In the genomic region with DNA sequence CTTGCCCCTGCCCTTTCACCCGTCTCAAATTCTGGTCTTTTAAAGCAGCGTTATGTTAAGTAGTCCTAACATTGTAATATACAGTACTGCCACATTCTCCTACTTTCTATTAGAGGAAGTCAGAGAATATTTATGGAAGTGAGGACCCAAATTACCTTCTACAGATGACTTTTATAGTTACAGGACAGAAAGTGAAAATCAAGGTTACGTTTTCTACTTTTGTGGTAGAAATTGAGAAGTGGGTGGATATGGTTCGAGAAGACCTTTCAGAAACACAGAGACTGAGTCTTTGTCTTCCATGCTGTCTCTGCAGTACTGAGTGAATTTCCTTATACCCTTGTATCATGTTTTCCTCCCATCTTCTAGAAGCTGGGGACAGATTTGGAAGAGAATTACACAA, we compare ENCODE assay signal across 10 cellular contexts. TPM values are rescaled to one million over a fixed set of nuclear protein-coding genes. Genes with fewer than 3 reads are reported as not detected.
DNase-seq lines count a peak whose midpoint lies in the region; ATAC-seq lines count a peak whose summit lies in the region.
"Had no signal": no experiment of that assay in that cellular context is flagged by ENCODE, and none has a peak within 500 bp of the region (broad histone marks: within the 10 kb centered on the region; RNA-seq: fewer than 3 reads in every experiment).

No MANE protein-coding gene starts in this region.

- peaks cover 42% of the 10 kb centered on the region for H3K4me1 Mint-ChIP-seq in activated T-cell treated with anti-CD3 and anti-CD28 coated beads, Interleukin-2, amount 50 U/mL, for 72 hours (ENCODE audit: low read depth)
- H3K4me1 Mint-ChIP-seq in stimulated activated naive B cell treated with anti-CD40 and anti-IgM and Interleukin-4, amounts not matched to agents 10 μg/mL and 1 μg/mL and 100 μg/mL, for 72 hours, result peaks cover 18 to 41% of the 10 kb centered on the region in 2 donors

- ATAC-seq in activated T-cell treated with anti-CD3 and anti-CD28 coated beads, Interleukin-2, amount 50 U/mL, for 72 hours (replicated peaks in 1 of 2), result peak; percentile 34 to 51
- peak; percentile 95 for ATAC-seq in GM21529 (IDR thresholded peaks at IDR 0.05; ENCODE audit: unreplicated experiment)
- ATAC-seq in HG03175 (IDR thresholded peaks at IDR 0.05; ENCODE audit: unreplicated experiment), result peak; percentile 84
- peak; percentile 85 to 86 for ATAC-seq in stimulated activated naive B cell treated with anti-CD40 and anti-IgM and Interleukin-4, amounts not matched to agents 10 μg/mL and 1 μg/mL and 100 μg/mL, for 72 hours (replicated peaks)

- H3K4me3 Mint-ChIP-seq in activated T-cell treated with anti-CD3 and anti-CD28 coated beads, Interleukin-2, amount 50 U/mL, for 72 hours, result peak overlapping the region; percentile 1 to 67
- H3K4me3 Mint-ChIP-seq in stimulated activated naive B cell treated with anti-CD40 and anti-IgM and Interleukin-4, amounts not matched to agents 10 μg/mL and 1 μg/mL and 100 μg/mL, for 72 hours, result peak overlapping the region; percentile 64 to 68
- H3K4me3 Mint-ChIP-seq: activated CD4-positive, alpha-beta T cell treated with anti-CD3 and anti-CD28 coated beads, Interleukin-2, amount 10 ng/mL, durations not matched to agents 7 days and 5 days had no signal

- no peaks in the 10 kb centered on the region for H3K9me3 Mint-ChIP-seq in activated T-cell treated with anti-CD3 and anti-CD28 coated beads, Interleukin-2, amount 50 U/mL, for 72 hours
- H3K9me3 Mint-ChIP-seq in stimulated activated naive B cell treated with anti-CD40 and anti-IgM and Interleukin-4, amounts not matched to agents 10 μg/mL and 1 μg/mL and 100 μg/mL, for 72 hours, result peaks cover 2 to 4% of the 10 kb centered on the region in 2 donors
- H3K9me3 Mint-ChIP-seq: activated CD4-positive, alpha-beta T cell treated with anti-CD3 and anti-CD28 coated beads, Interleukin-2, amount 10 ng/mL, durations not matched to agents 7 days and 5 days had no signal

- H3K27ac Mint-ChIP-seq in activated T-cell treated with anti-CD3 and anti-CD28 coated beads, Interleukin-2, amount 50 U/mL, for 72 hours, result no peak overlapping the region
- peak overlapping the region; percentile 26 for H3K27ac Mint-ChIP-seq in stimulated activated naive B cell treated with anti-CD40 and anti-IgM and Interleukin-4, amounts not matched to agents 10 μg/mL and 1 μg/mL and 100 μg/mL, for 72 hours
- H3K27ac Mint-ChIP-seq: activated CD4-positive, alpha-beta T cell treated with anti-CD3 and anti-CD28 coated beads, Interleukin-2, amount 10 ng/mL, durations not matched to agents 7 days and 5 days had no signal

- DNase-seq in activated T-cell treated with anti-CD3 and anti-CD28 coated beads, Interleukin-2, amount 50 U/mL, for 72 hours, result no peak
- DNase-seq in activated T-cell treated with anti-CD3 and anti-CD28 coated beads for 4 hours (no peak), NCI-H774 (lab: John Stamatoyannopoulos, UW) (no peak), NCI-H187 (lab: John Stamatoyannopoulos, UW) (no peak)
- no peak for DNase-seq in stimulated activated naive B cell treated with anti-CD40 and anti-IgM and Interleukin-4, amounts not matched to agents 10 μg/mL and 1 μg/mL and 100 μg/mL, for 72 hours
- DNase-seq in stimulated activated CD8-positive, alpha-beta memory T cell treated with anti-CD3 and anti-CD28 coated beads, Interleukin-4, amount 100 ng/mL, for 48 hours, result no peak
- DNase-seq: activated CD4-positive, alpha-beta T cell treated with anti-CD3 and anti-CD28 coated beads, Interleukin-2, amount 10 ng/mL, durations not matched to agents 7 days and 5 days; NCI-H1694 had no signal

- peaks cover 6 to 24% of the 10 kb centered on the region in 2 donors for H3K36me3 Mint-ChIP-seq in activated T-cell treated with anti-CD3 and anti-CD28 coated beads, Interleukin-2, amount 50 U/mL, for 72 hours (ENCODE audit: insufficient read depth in 2 of 2)
- H3K36me3 Mint-ChIP-seq in stimulated activated naive B cell treated with anti-CD40 and anti-IgM and Interleukin-4, amounts not matched to agents 10 μg/mL and 1 μg/mL and 100 μg/mL, for 72 hours, result peaks cover 32 to 51% of the 10 kb centered on the region in 2 donors

- no peaks in the 10 kb centered on the region for H3K27me3 Mint-ChIP-seq in activated T-cell treated with anti-CD3 and anti-CD28 coated beads, Interleukin-2, amount 50 U/mL, for 72 hours (ENCODE audit: low read depth)
- no peaks in the 10 kb centered on the region for H3K27me3 Mint-ChIP-seq in stimulated activated naive B cell treated with anti-CD40 and anti-IgM and Interleukin-4, amounts not matched to agents 10 μg/mL and 1 μg/mL and 100 μg/mL, for 72 hours
- H3K27me3 Mint-ChIP-seq: activated CD4-positive, alpha-beta T cell treated with anti-CD3 and anti-CD28 coated beads, Interleukin-2, amount 10 ng/mL, durations not matched to agents 7 days and 5 days had no signal

RNA-seq across cellular contexts. Expression of gene SC5D, which starts 17.1 kb away (rescaled TPM):
- total RNA-seq in activated T-cell treated with anti-CD3 and anti-CD28 coated beads, Interleukin-2, amount 50 U/mL, for 72 hours, result 10 to 100 TPM; 18.2 to 21.5 TPM

Comparison
In these comparisons a context has a peak if more than half of its experiments do, and no peak if none do; other contexts are left out.
1. ATAC-seq: peak in every context shown above with its lines; median percentile 95 in GM21529; 86 in stimulated activated naive B cell treated with anti-CD40 and anti-IgM and Interleukin-4, amounts not matched to agents 10 μg/mL and 1 μg/mL and 100 μg/mL, for 72 hours; 84 in HG03175; 42 in activated T-cell treated with anti-CD3 and anti-CD28 coated beads, Interleukin-2, amount 50 U/mL, for 72 hours.